ENCODE assay signal across 8 cellular contexts in genomic region chr19:54473071-54473941, GRCh38. TPM values are rescaled to one million over a fixed set of nuclear protein-coding genes. Genes with fewer than 3 reads are reported as not detected.
DNase-seq lines count a peak whose midpoint lies in the region; ATAC-seq, FAIRE-seq and TF ChIP-seq lines count a peak whose summit lies in the region.

TSS of gene CDC42EP5 (minus strand) at chr19:54473296. CDS start at chr19:54465547, 7,749 bp downstream.

- peak within 1 kb of the TSS; percentile 40 for H2BK120ac ChIP-seq in H1 (replicated peaks; ENCODE audit: low read depth, low read length)
- no peak within 1 kb of the TSS for H2BK120ac ChIP-seq in mesendoderm (ENCODE audit: low read depth, low read length)

- H4K20me1 ChIP-seq in H1 (replicated peaks in 1 of 2; ENCODE audit: control insufficient read depth in 1 of 2, insufficient read depth in 2 of 2, low read length in 2 of 2), result no peaks in the 10 kb centered on the region

- no peak within 1 kb of the TSS for H2BK20ac ChIP-seq in H1 (ENCODE audit: low read length)

- H4K8ac ChIP-seq in H1 (ENCODE audit: extremely low read depth, insufficient read depth, low read length) (no peak within 1 kb of the TSS), mesendoderm (ENCODE audit: low read depth, low read length) (no peak within 1 kb of the TSS)

- H2BK5ac ChIP-seq in H1 (ENCODE audit: low read depth, low read length) (peak within 1 kb of the TSS; percentile 40; the same call in 1 of the 2 replicates), mesendoderm (ENCODE audit: low read length) (no peak within 1 kb of the TSS)

- ATAC-seq in HG03571 (IDR thresholded peaks at IDR 0.05; ENCODE audit: unreplicated experiment), result no peak

- no peak for TF ChIP-seq RAD21 in H1 (IDR thresholded peaks at IDR 0.05 in 1 of 2, conservative IDR thresholded peaks at IDR 0.05 in 1 of 2; ENCODE audit: low read depth in 2 of 2, low read length in 2 of 2)

- H3K79me1 ChIP-seq in H1 (ENCODE audit: low read depth, low read length) (no peaks in the 10 kb centered on the region), mesendoderm (ENCODE audit: low read length) (no peaks in the 10 kb centered on the region)

- no peaks in the 10 kb centered on the region for H3K9me3 ChIP-seq in MG63
- no peaks in the 10 kb centered on the region for H3K9me3 ChIP-seq in H1 (ENCODE audit: insufficient read depth in 2 of 2, low read depth in 1 of 2, low read length in 1 of 2)

- H3K56ac ChIP-seq in H1 (replicated peaks; ENCODE audit: insufficient read length, low read depth, low read length), result no peak within 1 kb of the TSS
- no peak within 1 kb of the TSS for H3K56ac ChIP-seq in mesendoderm (ENCODE audit: low read length)

- TF ChIP-seq EP300 in H1 (IDR thresholded peaks at IDR 0.05; ENCODE audit: borderline replicate concordance in 1 of 2, low read depth in 2 of 2, low read length in 2 of 2), result no peak

- H3K18ac ChIP-seq in H1 (ENCODE audit: extremely low read depth, low read length), result peak within 1 kb of the TSS; percentile 78
- no peak within 1 kb of the TSS for H3K18ac ChIP-seq in mesendoderm (ENCODE audit: low read length)

- H3K27ac ChIP-seq in H1 (ENCODE audit: low read depth, low read length), result no peak within 1 kb of the TSS
- H3K27ac ChIP-seq in mesendoderm (ENCODE audit: low read depth, low read length), result no peak within 1 kb of the TSS

- no peak within 1 kb of the TSS for H3K9ac ChIP-seq in H1 (replicated peaks in 1 of 4; ENCODE audit: extremely low read depth in 1 of 4, low read depth in 3 of 4, low read length in 3 of 4)
- peak within 1 kb of the TSS; percentile 19 for H3K9ac ChIP-seq in mesendoderm (ENCODE audit: low read length)

- no peaks in the 10 kb centered on the region for H3K27me3 ChIP-seq in MG63
- H3K27me3 ChIP-seq in H1 (replicated peaks in 1 of 4; ENCODE audit: control insufficient read depth in 3 of 4, extremely low read depth in 1 of 4, insufficient read depth in 3 of 4, low read length in 3 of 4), result peaks cover 3 to 24% (median 18%) of the 10 kb centered on the region in 4 experiments
- peaks cover 12% of the 10 kb centered on the region for H3K27me3 ChIP-seq in mesendoderm (ENCODE audit: insufficient read depth, low read length, poor library complexity)

- H4K5ac ChIP-seq in H1 (ENCODE audit: insufficient read length, low read depth, low read length) (no peak within 1 kb of the TSS), mesendoderm (ENCODE audit: low read length) (no peak within 1 kb of the TSS)

- WGBS in H1 (ENCODE audit: extremely low coverage in 1 of 2, insufficient coverage in 1 of 2, insufficient read length in 1 of 2, insufficient replicate concordance in 2 of 2, low coverage in 1 of 2, low lambda C conversion rate in 2 of 2, missing lambda C conversion rate in 1 of 2), 2 experiments, result 59% methylated on average over 11 of the region's 14 CpGs; no CpG with 5 or more reads in 1 of the 2 experiments
- no CpG with 5 or more reads among the region's 14 CpGs for WGBS in mesendoderm (ENCODE audit: extremely low coverage, insufficient coverage, low lambda C conversion rate)

- peaks cover 3 to 10% (median 3%) of the 10 kb centered on the region in 4 experiments; a peak in 6 of 7 replicates for H3K4me1 ChIP-seq in H1 (replicated peaks in 1 of 4; ENCODE audit: control insufficient read depth in 3 of 4, insufficient read depth in 4 of 4, low read length in 3 of 4)
- no peaks in the 10 kb centered on the region for H3K4me1 ChIP-seq in mesendoderm (ENCODE audit: control insufficient read depth, low read depth, low read length)

- H2AFZ ChIP-seq in H1 (ENCODE audit: low read length), result no peak within 1 kb of the TSS

- H4K91ac ChIP-seq in H1 (replicated peaks; ENCODE audit: insufficient read length, low read length), result peak within 1 kb of the TSS; percentile 84

- TF ChIP-seq CTCF in AG04449 (IDR thresholded peaks at IDR 0.05; ENCODE audit: insufficient read depth, low read length, missing control alignments) (no peak), H1 (IDR thresholded peaks at IDR 0.05; ENCODE audit: control extremely low read depth in 1 of 3, insufficient read depth in 1 of 3, low read depth in 1 of 3, low read length in 3 of 3) (no peak)

- H3K36me3 ChIP-seq in MG63 (no peaks in the 10 kb centered on the region), H1 (ENCODE audit: control insufficient read depth in 2 of 4, insufficient read depth in 4 of 4, low read length in 3 of 4) (no peaks in the 10 kb centered on the region), mesendoderm (ENCODE audit: control insufficient read depth, insufficient read depth, low read length) (no peaks in the 10 kb centered on the region)

- TF ChIP-seq POLR2A in H1 (IDR thresholded peaks at IDR 0.05; ENCODE audit: control extremely low read depth in 1 of 2, low read depth in 2 of 2, low read length in 2 of 2), result no peak

- H3K4me2 ChIP-seq in H1 (ENCODE audit: insufficient read depth in 1 of 2, low read depth in 2 of 2, low read length in 2 of 2) (peak within 1 kb of the TSS; percentile 28 to 61), mesendoderm (ENCODE audit: low read length) (no peak within 1 kb of the TSS)

- POLR2A ChIA-PET in AG04449 (lab: Yijun Ruan, JAX), result interaction anchor here (0.8 to 2.0 kb wide), 5 partner anchors 10 to 336 kb away, joined by 3 to 17 read pairs (median 4); partner anchors contain the start of genes CNOT3, LENG8 and LENG9
- POLR2A ChIA-PET in H1 (lab: Charles Lee; ENCODE audit: partially characterized antibody), result interaction anchor here (0.5 to 2.1 kb wide), 6 partner anchors 8 to 411 kb away, joined by 3 to 14 read pairs (median 3); partner anchors contain the start of gene LENG9

- peak within 1 kb of the TSS; percentile 87; the same call in 1 of the 2 replicates for H2BK12ac ChIP-seq in H1 (ENCODE audit: low read depth, low read length)

- no peak within 1 kb of the TSS for H3K14ac ChIP-seq in H1 (ENCODE audit: insufficient read length)

- H3K23me2 ChIP-seq in H1 (ENCODE audit: low read depth, low read length), result peaks cover 5% of the 10 kb centered on the region; the same call in 1 of the 2 replicates

- H3K4ac ChIP-seq in H1 (replicated peaks; ENCODE audit: insufficient read length, low read depth, low read length) (no peak within 1 kb of the TSS), mesendoderm (ENCODE audit: low read depth, low read length) (no peak within 1 kb of the TSS)

- DNase-seq in AG04449 (ENCODE audit: low read depth, low spot score), result peak; percentile 57
- DNase-seq in MG63, result peak; percentile 73
- no peak for DNase-seq in H1 (ENCODE audit: low read depth in 1 of 2, low spot score in 2 of 2)
- no peak for DNase-seq in mesendoderm
- DNase-seq in ureter (ENCODE audit: low spot score), result peak; percentile 85
- DNase-seq in NCI-H2029 treated with DMSO at 0.1 percent for 48 hours (lab: John Stamatoyannopoulos, UW), result no peak
- no peak for DNase-seq in NCI-H1436 (lab: John Stamatoyannopoulos, UW)

- H2BK15ac ChIP-seq in H1 (ENCODE audit: low read length), result peak within 1 kb of the TSS; percentile 97; the same call in 1 of the 2 replicates
- H2BK15ac ChIP-seq in mesendoderm (replicated peaks; ENCODE audit: low read depth), result no peak within 1 kb of the TSS

- peak within 1 kb of the TSS; percentile 71 for H3K4me3 ChIP-seq in AG04449 (ENCODE audit: low read depth, low read length)
- H3K4me3 ChIP-seq in MG63, result peak within 1 kb of the TSS; percentile 36
- peak within 1 kb of the TSS in 1 of 4 experiments; percentile 47; a peak in 3 of 8 replicates for H3K4me3 ChIP-seq in H1 (ENCODE audit: extremely low read depth in 1 of 4, insufficient read depth in 2 of 4, low read depth in 3 of 4, low read length in 4 of 4)
- H3K4me3 ChIP-seq in mesendoderm (ENCODE audit: low read length), result no peak within 1 kb of the TSS

- H3K23ac ChIP-seq in H1 (ENCODE audit: insufficient read length), result no peak within 1 kb of the TSS
- no peak within 1 kb of the TSS for H3K23ac ChIP-seq in mesendoderm (ENCODE audit: low read length)

- H3K79me2 ChIP-seq in H1 (ENCODE audit: control insufficient read depth in 1 of 2, insufficient read depth in 2 of 2, low read length in 2 of 2) (no peaks in the 10 kb centered on the region), mesendoderm (ENCODE audit: control insufficient read depth, insufficient read depth, low read length) (no peaks in the 10 kb centered on the region)

- CTCF ChIA-PET in AG04449 (lab: Yijun Ruan, JAX), result interaction anchor here (1.0 to 1.3 kb wide), 5 partner anchors 8 to 686 kb away, joined by 3 to 6 read pairs (median 3); partner anchors contain the start of gene LENG8
- CTCF ChIA-PET in H1 (lab: Charles Lee; ENCODE audit: partially characterized antibody), result interaction anchor here (0.6 to 1.5 kb wide), 7 partner anchors 11 to 1165 kb away, joined by 3 to 4 read pairs (median 3); no protein-coding TSS in a partner anchor

- H2AK5ac ChIP-seq in H1 (ENCODE audit: low read depth, low read length), result no peak within 1 kb of the TSS
- no peak within 1 kb of the TSS for H2AK5ac ChIP-seq in mesendoderm (ENCODE audit: low read length)

- FAIRE-seq in H1 (lab: Jason Lieb, UNC), result no peak

TF ChIP-seq in H1, 55 proteins besides CTCF, POLR2A, EP300 and RAD21:
- peak; percentile 12; the same call in 1 of the 2 replicates for TF ChIP-seq EGR1 (IDR thresholded peaks at IDR 0.05; ENCODE audit: borderline replicate concordance, low read depth, low read length)
- no peak for TF ChIP-seq CBX8 (IDR thresholded peaks at IDR 0.05; ENCODE audit: borderline replicate concordance, low read depth, low read length)

RNA-seq across cellular contexts. Expression of gene CDC42EP5, which starts in this region (rescaled TPM):
- 4.1 and 10.1 TPM in 2 replicates for total RNA-seq in MG63 (2014; rRNA removed; shearing (Covaris generic); ENCODE audit: low replicate concordance)
- 2.1 and 4.8 TPM in 2 replicates for total RNA-seq in H1 (2021; fragmentation: NEBNext Ultra II Directional; extraction: Animal tissue kit (Norgen Biotek cat#: 25700))
- 1.8 and 4.2 TPM in 2 replicates for polyA plus RNA-seq in H1 (2011; rRNA removed)
- polyA plus RNA-seq in H1 (2011; cell fraction: cytosol; rRNA removed), result 3.5 TPM
- 2.8 TPM for polyA plus RNA-seq in H1 (2011; cell fraction: nucleus; rRNA removed)
- 1.8 to 4.6 TPM (median 2.9 TPM) in 4 replicates for polyA plus RNA-seq in H1 (2012, experiment 1 of 2)
- 6.6 TPM for polyA plus RNA-seq in H1 (2012, experiment 2 of 2)
- polyA plus RNA-seq in H1 (2013, experiment 1 of 2), result 5.2 TPM
- polyA plus RNA-seq in H1 (2013, experiment 2 of 2), result 6.3 TPM
- 0.22 TPM in 1 of 2 replicates, not detected in the other for polyA minus RNA-seq in H1 (2011; rRNA and poly(A)+ RNA removed)
- 4.1 TPM for polyA minus RNA-seq in H1 (2011; cell fraction: cytosol; rRNA and poly(A)+ RNA removed)
- 1.8 TPM for polyA minus RNA-seq in H1 (2011; cell fraction: nucleus; rRNA and poly(A)+ RNA removed)
- polyA plus RNA-seq in mesendoderm (2013, experiment 1 of 2), result 0.67 TPM
- polyA plus RNA-seq in mesendoderm (2013, experiment 2 of 2), result 1.9 TPM
- total RNA-seq in ureter, result 77.0 TPM

Comparison
In these comparisons a context has a peak if more than half of its experiments do, and no peak if none do; other contexts are left out.
1. DNase-seq: peak in AG04449 (single experiment), MG63 (single experiment) and ureter (single experiment); none in H1 (0 of 2), mesendoderm (single experiment), NCI-H2029 treated with DMSO at 0.1 percent for 48 hours (single experiment) and NCI-H1436 (single experiment).